8 cellular contexts compared by ENCODE assay signal in the genomic region with DNA sequence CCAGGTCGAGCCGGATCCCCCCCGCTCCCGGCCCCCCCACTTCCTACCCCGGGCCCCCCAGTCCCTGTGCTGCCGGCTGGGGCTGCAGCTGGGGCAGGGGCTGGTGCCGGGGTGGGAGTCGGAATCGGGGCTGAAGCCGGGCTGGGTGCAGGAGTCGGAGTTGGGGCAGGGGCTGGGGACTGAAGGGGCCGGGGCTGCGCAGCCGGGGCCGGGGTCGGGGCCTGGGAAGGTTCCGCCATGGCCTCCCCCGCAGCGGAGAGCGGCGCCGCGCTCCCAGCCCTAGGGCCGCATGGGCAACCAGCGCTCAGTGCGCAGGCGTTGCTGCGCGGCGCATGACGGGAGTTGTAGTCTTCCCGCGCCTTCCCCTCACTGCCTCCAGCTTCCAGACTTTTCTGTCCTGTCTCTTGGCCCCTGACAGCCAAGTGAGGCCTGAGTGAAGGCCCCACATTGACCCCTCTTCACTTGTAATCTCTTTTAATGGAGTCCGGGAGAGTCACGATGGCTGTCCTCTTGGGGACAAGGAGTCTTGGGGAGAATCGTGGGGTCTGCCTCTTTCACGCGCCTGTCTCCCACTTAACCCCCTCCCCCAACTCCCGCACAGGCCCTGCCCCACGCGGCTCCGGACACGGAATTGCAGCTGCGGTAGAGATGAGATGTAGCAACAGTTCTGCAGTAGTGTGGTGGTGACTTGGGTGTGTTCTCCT. TPM values are rescaled to one million over a fixed set of nuclear protein-coding genes. Genes with fewer than 3 reads are reported as not detected.
DNase-seq lines count a peak whose midpoint lies in the region; ATAC-seq and TF ChIP-seq lines count a peak whose summit lies in the region.

A gene (minus strand): TSS at position 302 of the 704 bp plus-strand sequence. CDS start 63 bp downstream, at position 239.

- no peaks in the 10 kb centered on the region for H4K20me1 ChIP-seq in fibroblast of lung (ENCODE audit: control insufficient read depth, extremely low read depth, insufficient read depth, low read length)

- H3K4me3 ChIP-seq in AG09309 (ENCODE audit: control insufficient read depth, low read depth, low read length) (peak within 1 kb of the TSS; percentile 68), fibroblast of lung (replicated peaks in 1 of 4; ENCODE audit: control extremely low read depth in 1 of 4, insufficient read depth in 1 of 4, low read depth in 3 of 4, low read length in 4 of 4) (peak within 1 kb of the TSS; percentile 23 to 60 (median 44))

- no peaks in the 10 kb centered on the region for H3K79me2 ChIP-seq in fibroblast of lung (ENCODE audit: control insufficient read depth, insufficient read depth, low read length)

- H3K36me3 ChIP-seq in fibroblast of lung (ENCODE audit: control insufficient read depth, insufficient read depth, low read length), result peaks cover 13% of the 10 kb centered on the region

- H3K4me3 Mint-ChIP-seq in activated T-helper 1 cell treated with anti-CD3 and anti-CD28 coated beads, Interleukin-12 subunit alpha, Interleukin-12 subunit beta, Interleukin-2, Interleukin-4 antibody, amounts not matched to agents 30 ng/mL and 10 ng/mL and 1 ng/mL, durations not matched to agents 14 hours and 24 hours and 36 hours, result peak within 1 kb of the TSS; percentile 81
- H3K4me3 Mint-ChIP-seq in naive B cell, result peak within 1 kb of the TSS; percentile 67 to 89 (median 76)
- H3K4me3 Mint-ChIP-seq in stimulated activated effector memory CD8-positive, alpha-beta T cell treated with anti-CD3 and anti-CD28 coated beads, Interleukin-12 subunit alpha, Interleukin-12 subunit beta, amount 100 ng/mL, for 72 hours, result peak within 1 kb of the TSS; percentile 68

- H2AFZ ChIP-seq in fibroblast of lung (ENCODE audit: low read length), result peak within 1 kb of the TSS; percentile 33

- intact Hi-C loops in activated T-helper 1 cell treated with anti-CD3 and anti-CD28 coated beads, Interleukin-12 subunit alpha, Interleukin-12 subunit beta, Interleukin-2, Interleukin-4 antibody, amounts not matched to agents 30 ng/mL and 10 ng/mL and 1 ng/mL, durations not matched to agents 14 hours and 24 hours and 36 hours (cut with micrococcal nuclease), result loop anchor here (1.0 to 2.0 kb wide), 5 partner anchors 9 to 104 kb away; a partner anchor contains a TSS

- peaks cover 36% of the 10 kb centered on the region for H3K4me1 Mint-ChIP-seq in activated T-helper 1 cell treated with anti-CD3 and anti-CD28 coated beads, Interleukin-12 subunit alpha, Interleukin-12 subunit beta, Interleukin-2, Interleukin-4 antibody, amounts not matched to agents 30 ng/mL and 10 ng/mL and 1 ng/mL, durations not matched to agents 14 hours and 24 hours and 36 hours (ENCODE audit: low read depth)
- peaks cover 29 to 48% (median 34%) of the 10 kb centered on the region in 3 donors for H3K4me1 Mint-ChIP-seq in naive B cell
- H3K4me1 Mint-ChIP-seq in stimulated activated effector memory CD8-positive, alpha-beta T cell treated with anti-CD3 and anti-CD28 coated beads, Interleukin-12 subunit alpha, Interleukin-12 subunit beta, amount 100 ng/mL, for 72 hours, result peaks cover 40% of the 10 kb centered on the region

- no peak within 1 kb of the TSS for H3K27ac ChIP-seq in fibroblast of lung (ENCODE audit: insufficient read depth, low read length)

- H3K4me2 ChIP-seq in fibroblast of lung (ENCODE audit: extremely low read depth, insufficient read depth, low read length), result peak within 1 kb of the TSS; percentile 39

- H3K27ac Mint-ChIP-seq in activated T-helper 1 cell treated with anti-CD3 and anti-CD28 coated beads, Interleukin-12 subunit alpha, Interleukin-12 subunit beta, Interleukin-2, Interleukin-4 antibody, amounts not matched to agents 30 ng/mL and 10 ng/mL and 1 ng/mL, durations not matched to agents 14 hours and 24 hours and 36 hours, result peak within 1 kb of the TSS; percentile 86
- peak within 1 kb of the TSS in 3 of 6 donors; percentile 51 to 91 (median 77) for H3K27ac Mint-ChIP-seq in naive B cell
- H3K27ac Mint-ChIP-seq in stimulated activated effector memory CD8-positive, alpha-beta T cell treated with anti-CD3 and anti-CD28 coated beads, Interleukin-12 subunit alpha, Interleukin-12 subunit beta, amount 100 ng/mL, for 72 hours, result peak within 1 kb of the TSS; percentile 75

- no peak for TF ChIP-seq CTCF in AG09309 (IDR thresholded peaks at IDR 0.05; ENCODE audit: control insufficient read depth, insufficient read depth, low read depth, low read length, missing control alignments)
- TF ChIP-seq CTCF in fibroblast of lung (conservative IDR thresholded peaks at IDR 0.05 in 1 of 2, IDR thresholded peaks at IDR 0.05 in 1 of 2; ENCODE audit: low read depth in 1 of 2, low read length in 2 of 2), result no peak

- H3K9ac ChIP-seq in fibroblast of lung (ENCODE audit: insufficient read depth, low read length), result no peak within 1 kb of the TSS

- no peaks in the 10 kb centered on the region for H3K27me3 ChIP-seq in fibroblast of lung (ENCODE audit: control insufficient read depth, insufficient read depth, low read length)

- peaks cover 23% of the 10 kb centered on the region for H3K36me3 Mint-ChIP-seq in activated T-helper 1 cell treated with anti-CD3 and anti-CD28 coated beads, Interleukin-12 subunit alpha, Interleukin-12 subunit beta, Interleukin-2, Interleukin-4 antibody, amounts not matched to agents 30 ng/mL and 10 ng/mL and 1 ng/mL, durations not matched to agents 14 hours and 24 hours and 36 hours (ENCODE audit: low read depth)
- H3K36me3 Mint-ChIP-seq in naive B cell, result peaks cover 11 to 33% of the 10 kb centered on the region in 2 donors
- peaks cover 57% of the 10 kb centered on the region for H3K36me3 Mint-ChIP-seq in stimulated activated effector memory CD8-positive, alpha-beta T cell treated with anti-CD3 and anti-CD28 coated beads, Interleukin-12 subunit alpha, Interleukin-12 subunit beta, amount 100 ng/mL, for 72 hours

- H3K4me1 ChIP-seq in fibroblast of lung (ENCODE audit: control insufficient read depth, extremely low read depth, insufficient read depth, low read length), result peaks cover 8% of the 10 kb centered on the region

- no peaks in the 10 kb centered on the region for H3K9me3 ChIP-seq in fibroblast of lung (ENCODE audit: control insufficient read depth, insufficient read depth, low read depth, low read length)

- no peaks in the 10 kb centered on the region for H3K9me3 Mint-ChIP-seq in activated T-helper 1 cell treated with anti-CD3 and anti-CD28 coated beads, Interleukin-12 subunit alpha, Interleukin-12 subunit beta, Interleukin-2, Interleukin-4 antibody, amounts not matched to agents 30 ng/mL and 10 ng/mL and 1 ng/mL, durations not matched to agents 14 hours and 24 hours and 36 hours
- H3K9me3 Mint-ChIP-seq in naive B cell, result no peaks in the 10 kb centered on the region
- H3K9me3 Mint-ChIP-seq in stimulated activated effector memory CD8-positive, alpha-beta T cell treated with anti-CD3 and anti-CD28 coated beads, Interleukin-12 subunit alpha, Interleukin-12 subunit beta, amount 100 ng/mL, for 72 hours, result no peaks in the 10 kb centered on the region

- DNase-seq in AG09309 (ENCODE audit: low read depth) (no peak), HUDEP-2 (lab: John Stamatoyannopoulos, UW; ENCODE audit: unreplicated experiment in 76 of 76) (peak in 66 of 76 experiments; percentile 16 to 76 (median 56)), RPMI7951 (ENCODE audit: low read depth) (peak; percentile 79), fibroblast of lung (ENCODE audit: low read depth in 2 of 2) (peak; percentile 69 to 75), naive B cell (peak; percentile 66)
- peak; percentile 68 for DNase-seq in activated T-helper 1 cell treated with anti-CD3 and anti-CD28 coated beads, Interleukin-12 subunit alpha, Interleukin-12 subunit beta, Interleukin-2, Interleukin-4 antibody, amounts not matched to agents 30 ng/mL and 10 ng/mL and 1 ng/mL, durations not matched to agents 14 hours and 24 hours and 36 hours (ENCODE audit: low spot score)
- DNase-seq in stimulated activated effector memory CD8-positive, alpha-beta T cell treated with anti-CD3 and anti-CD28 coated beads, Interleukin-12 subunit alpha, Interleukin-12 subunit beta, amount 100 ng/mL, for 72 hours (ENCODE audit: low spot score in 2 of 2), result peak; percentile 65 to 86

- no peaks in the 10 kb centered on the region for H3K27me3 Mint-ChIP-seq in activated T-helper 1 cell treated with anti-CD3 and anti-CD28 coated beads, Interleukin-12 subunit alpha, Interleukin-12 subunit beta, Interleukin-2, Interleukin-4 antibody, amounts not matched to agents 30 ng/mL and 10 ng/mL and 1 ng/mL, durations not matched to agents 14 hours and 24 hours and 36 hours (ENCODE audit: insufficient read depth)
- H3K27me3 Mint-ChIP-seq in naive B cell, result no peaks in the 10 kb centered on the region

- ATAC-seq in GM18909 (IDR thresholded peaks at IDR 0.05; ENCODE audit: poor library complexity, unreplicated experiment) (peak; percentile 67), naive B cell (ENCODE audit: low read depth in 2 of 2) (peak; percentile 86 to 87)
- ATAC-seq in stimulated activated effector memory CD8-positive, alpha-beta T cell treated with anti-CD3 and anti-CD28 coated beads, Interleukin-12 subunit alpha, Interleukin-12 subunit beta, amount 100 ng/mL, for 72 hours, result peak; percentile 93

RNA-seq across cellular contexts. Expression of the gene that starts here (rescaled TPM):
- total RNA-seq in RPMI7951 (2014; rRNA removed; shearing (Covaris generic)), result 6.3 and 11.7 TPM in 2 replicates
- 70.8 and 76.9 TPM in 2 replicates for total RNA-seq in activated T-helper 1 cell treated with anti-CD3 and anti-CD28 coated beads, Interleukin-12 subunit alpha, Interleukin-12 subunit beta, Interleukin-2, Interleukin-4 antibody, amounts not matched to agents 30 ng/mL and 10 ng/mL and 1 ng/mL, durations not matched to agents 14 hours and 24 hours and 36 hours
- total RNA-seq in fibroblast of lung, result 7.4 and 7.8 TPM in 2 replicates
- 9.1 and 11.8 TPM in 2 replicates for polyA plus RNA-seq in fibroblast of lung
- 9.4 and 14.1 TPM in 2 replicates for polyA plus RNA-seq in fibroblast of lung (2012)
- polyA minus RNA-seq in fibroblast of lung (ENCODE audit: low replicate concordance), result 12.6 and 34.0 TPM in 2 replicates
- polyA plus RNA-seq in naive B cell (ENCODE audit: low read depth in 6 of 6), result 10 to 100 TPM in 4 of 6 donors, 1 to 10 TPM in 2; 5.0 to 13.5 (median 10.1) TPM
